Comparison of ENCODE assay signal across 18 cellular contexts in genomic region chr18:70433001-70433400, GRCh38.
"Had no signal": no experiment of that assay in that cellular context is flagged by ENCODE, and none has a peak within 500 bp of the region (broad histone marks: within the 10 kb centered on the region; RNA-seq: fewer than 3 reads in every experiment).

No MANE protein-coding gene starts in this region.

- H3K27ac Mint-ChIP-seq: immature natural killer cell; memory B cell; T-helper 2 cell treated with Interferon-gamma antibody and Interleukin-4, amounts not matched to agents 5 μg/mL and 100 μg/mL, for 36 hours had no signal

- H3K4me1 Mint-ChIP-seq: immature natural killer cell had no signal

- H3K9me3 ChIP-seq: adrenal gland, colonic mucosa, pancreas, uterus had no signal

- H3K27ac ChIP-seq: adrenal gland, colonic mucosa, pancreas, skin epidermis, uterus had no signal

- H3K4me3 Mint-ChIP-seq: immature natural killer cell; memory B cell; T-helper 2 cell treated with Interferon-gamma antibody and Interleukin-4, amounts not matched to agents 5 μg/mL and 100 μg/mL, for 36 hours had no signal

- H3K27me3 Mint-ChIP-seq: memory B cell had no signal

- H3K36me3 Mint-ChIP-seq: immature natural killer cell, memory B cell had no signal

- H3K27me3 ChIP-seq: adrenal gland, colonic mucosa, pancreas, uterus had no signal

- H3K36me3 ChIP-seq: adrenal gland, colonic mucosa, pancreas, uterus had no signal

- H3K4me1 ChIP-seq: adrenal gland, colonic mucosa, pancreas, uterus had no signal

- ATAC-seq: activated CD4-positive, CD25-positive, alpha-beta regulatory T cell treated with anti-CD3 and anti-CD28 coated beads, Interleukin-2, amount 50 U/mL, for 24 hours had no signal

- H3K9me3 Mint-ChIP-seq: immature natural killer cell; memory B cell; T-helper 2 cell treated with Interferon-gamma antibody and Interleukin-4, amounts not matched to agents 5 μg/mL and 100 μg/mL, for 36 hours had no signal

- DNase-seq: activated CD4-positive, alpha-beta T cell treated with anti-CD3 and anti-CD28 coated beads, Interleukin-2, amount 50 U/mL, for 4 hours; activated naive CD4-positive, alpha-beta T cell treated with anti-CD3 and anti-CD28 coated beads, Interleukin-2, amount 50 U/mL, for 16 hours; activated T-cell treated with anti-CD3 and anti-CD28 coated beads, Interleukin-2, amount 50 U/mL, for 1 hour; adrenal gland; caudate nucleus; colonic mucosa; effector CD8-positive, alpha-beta T cell; erythroblast; glutamatergic neuron; immature natural killer cell; left cardiac atrium; pancreas; retina; uterus had no signal

- H3K4me3 ChIP-seq: adrenal gland, colonic mucosa, pancreas, skin epidermis, uterus had no signal
